Comparison of ENCODE assay signal across 15 cellular contexts in genomic region chr7:101543242-101543766, GRCh38.
"Had no signal": no experiment of that assay in that cellular context is flagged by ENCODE, and none has a peak within 500 bp of the region (broad histone marks: within the 10 kb centered on the region; RNA-seq: fewer than 3 reads in every experiment).

No MANE protein-coding gene starts in this region.

- H3K9me3 Mint-ChIP-seq: activated naive CD4-positive, alpha-beta T cell treated with anti-CD3 and anti-CD28 coated beads, Interleukin-2, amount 50 U/mL, for 72 hours; activated naive CD8-positive, alpha-beta T cell treated with anti-CD3 and anti-CD28 coated beads, Interleukin-2, amount 50 U/mL, for 24 hours; activated T-cell treated with anti-CD3 and anti-CD28 coated beads, Interleukin-2, amount 50 U/mL, for 24 hours; activated T-helper 1 cell treated with anti-CD3 and anti-CD28 coated beads, Interleukin-12 subunit alpha, Interleukin-12 subunit beta, Interleukin-2, Interleukin-4 antibody, amounts not matched to agents 30 ng/mL and 10 ng/mL and 1 ng/mL, durations not matched to agents 14 hours and 24 hours and 36 hours; T-helper 2 cell treated with Interferon-gamma antibody and Interleukin-4, amounts not matched to agents 5 μg/mL and 100 μg/mL, for 36 hours had no signal

- H3K4me3 ChIP-seq: ascending aorta, body of pancreas, SK-N-MC had no signal

- H3K4me3 Mint-ChIP-seq: activated CD8-positive, alpha-beta memory T cell treated with anti-CD3 and anti-CD28 coated beads, Interleukin-2, amount 10 ng/mL, durations not matched to agents 7 days and 5 days; activated naive CD8-positive, alpha-beta T cell treated with anti-CD3 and anti-CD28 coated beads, Interleukin-2, amount 50 U/mL, for 24 hours; activated T-cell treated with anti-CD3 and anti-CD28 coated beads, Interleukin-2, amount 50 U/mL, for 24 hours; activated T-helper 1 cell treated with anti-CD3 and anti-CD28 coated beads, Interleukin-12 subunit alpha, Interleukin-12 subunit beta, Interleukin-2, Interleukin-4 antibody, amounts not matched to agents 30 ng/mL and 10 ng/mL and 1 ng/mL, durations not matched to agents 14 hours and 24 hours and 36 hours; T-helper 2 cell treated with Interferon-gamma antibody and Interleukin-4, amounts not matched to agents 5 μg/mL and 100 μg/mL, for 36 hours had no signal

- H3K4me1 Mint-ChIP-seq: activated CD8-positive, alpha-beta memory T cell treated with anti-CD3 and anti-CD28 coated beads, Interleukin-2, amount 10 ng/mL, durations not matched to agents 7 days and 5 days; activated naive CD8-positive, alpha-beta T cell treated with anti-CD3 and anti-CD28 coated beads, Interleukin-2, amount 50 U/mL, for 24 hours had no signal

- H3K9me3 ChIP-seq: ascending aorta, body of pancreas had no signal

- H3K27me3 ChIP-seq: ascending aorta, body of pancreas had no signal

- H3K27ac Mint-ChIP-seq: activated CD8-positive, alpha-beta memory T cell treated with anti-CD3 and anti-CD28 coated beads, Interleukin-2, amount 10 ng/mL, durations not matched to agents 7 days and 5 days; activated naive CD4-positive, alpha-beta T cell treated with anti-CD3 and anti-CD28 coated beads, Interleukin-2, amount 50 U/mL, for 72 hours; activated naive CD8-positive, alpha-beta T cell treated with anti-CD3 and anti-CD28 coated beads, Interleukin-2, amount 50 U/mL, for 24 hours; activated T-cell treated with anti-CD3 and anti-CD28 coated beads, Interleukin-2, amount 50 U/mL, for 24 hours; activated T-helper 1 cell treated with anti-CD3 and anti-CD28 coated beads, Interleukin-12 subunit alpha, Interleukin-12 subunit beta, Interleukin-2, Interleukin-4 antibody, amounts not matched to agents 30 ng/mL and 10 ng/mL and 1 ng/mL, durations not matched to agents 14 hours and 24 hours and 36 hours; T-helper 2 cell treated with Interferon-gamma antibody and Interleukin-4, amounts not matched to agents 5 μg/mL and 100 μg/mL, for 36 hours had no signal

- DNase-seq: NCI-H1048, NCI-H187 treated with DMSO at 0.1 percent for 48 hours, NCI-H2081 treated with DMSO at 0.1 percent for 48 hours, NCI-H524 treated with DMSO at 0.1 percent for 48 hours had no signal

- H3K27me3 Mint-ChIP-seq: activated CD8-positive, alpha-beta memory T cell treated with anti-CD3 and anti-CD28 coated beads, Interleukin-2, amount 10 ng/mL, durations not matched to agents 7 days and 5 days; activated naive CD8-positive, alpha-beta T cell treated with anti-CD3 and anti-CD28 coated beads, Interleukin-2, amount 50 U/mL, for 24 hours; activated T-cell treated with anti-CD3 and anti-CD28 coated beads, Interleukin-2, amount 50 U/mL, for 24 hours had no signal

- H3K36me3 ChIP-seq: ascending aorta had no signal

- H3K4me1 ChIP-seq: body of pancreas had no signal

- H3K36me3 Mint-ChIP-seq: activated CD8-positive, alpha-beta memory T cell treated with anti-CD3 and anti-CD28 coated beads, Interleukin-2, amount 10 ng/mL, durations not matched to agents 7 days and 5 days; activated naive CD4-positive, alpha-beta T cell treated with anti-CD3 and anti-CD28 coated beads, Interleukin-2, amount 50 U/mL, for 72 hours had no signal

- FAIRE-seq: bronchial epithelial cell had no signal

- H3K27ac ChIP-seq: ascending aorta, body of pancreas, SK-N-MC had no signal

- ATAC-seq: activated naive CD8-positive, alpha-beta T cell treated with anti-CD3 and anti-CD28 coated beads, Interleukin-2, amount 50 U/mL, for 24 hours; body of pancreas; Right ventricle myocardium inferior had no signal
